ENCODE assay signal across 9 cellular contexts in genomic region chr5:135038829-135039525, GRCh38. TPM values are rescaled to one million over a fixed set of nuclear protein-coding genes. Genes with fewer than 3 reads are reported as not detected.
DNase-seq lines count a peak whose midpoint lies in the region; TF ChIP-seq lines count a peak whose summit lies in the region.
"Had no signal": no experiment of that assay in that cellular context is flagged by ENCODE, and none has a peak within 500 bp of the region (broad histone marks: within the 10 kb centered on the region; RNA-seq: fewer than 3 reads in every experiment).

No MANE protein-coding gene starts in this region.

- peaks cover 97% of the 10 kb centered on the region for H3K27me3 ChIP-seq in H7 (ENCODE audit: control insufficient read depth, insufficient read depth, low read length)
- H3K27me3 ChIP-seq in WERI-Rb-1 (ENCODE audit: insufficient read depth, low read depth, severe bottlenecking) = no peaks in the 10 kb centered on the region
- H3K27me3 ChIP-seq in iPS-15b (ENCODE audit: control insufficient read depth, insufficient read depth, low read length) = peaks cover 96% of the 10 kb centered on the region
- H3K27me3 ChIP-seq in skeletal muscle tissue (ENCODE audit: control insufficient read depth in 3 of 3, insufficient read depth in 3 of 3, low read length in 3 of 3) = peaks cover 56 to 75% (median 61%) of the 10 kb centered on the region in 3 donors
- peaks cover 17% of the 10 kb centered on the region for H3K27me3 ChIP-seq in HAP-1 (ENCODE audit: low read depth)

- H3K4me3 ChIP-seq in H7 (ENCODE audit: insufficient read depth, low read depth, low read length) = peak overlapping the region; percentile 26
- peak overlapping the region; percentile 43 for H3K4me3 ChIP-seq in WERI-Rb-1 (ENCODE audit: low read depth, low read length)
- H3K4me3 ChIP-seq in iPS-15b (ENCODE audit: low read depth, low read length) = peak overlapping the region; percentile 31
- peak overlapping the region in 2 of 3 donors; percentile 20 to 64 for H3K4me3 ChIP-seq in skeletal muscle tissue (ENCODE audit: low read length in 3 of 3)
- H3K4me3 ChIP-seq in HAP-1 = no peak overlapping the region

- H3K36me3 ChIP-seq in H7 (replicated peaks; ENCODE audit: control insufficient read depth, insufficient read depth, low read length) (no peaks in the 10 kb centered on the region), WERI-Rb-1 (no peaks in the 10 kb centered on the region), iPS-15b (ENCODE audit: control insufficient read depth, insufficient read depth, low read length) (no peaks in the 10 kb centered on the region), skeletal muscle tissue (ENCODE audit: control insufficient read depth in 3 of 3, insufficient read depth in 3 of 3, low read length in 3 of 3) (no peaks in the 10 kb centered on the region), HAP-1 (replicated peaks) (no peaks in the 10 kb centered on the region)

- H3K9ac ChIP-seq in iPS-15b (ENCODE audit: low read depth, low read length) (no peak overlapping the region), skeletal muscle tissue (ENCODE audit: low read depth in 1 of 3, low read length in 3 of 3) (peak overlapping the region in 2 of 3 donors; percentile 23 to 64)

- no peaks in the 10 kb centered on the region for H3K9me3 ChIP-seq in WERI-Rb-1 (ENCODE audit: severe bottlenecking)
- H3K9me3 ChIP-seq in iPS-15b (ENCODE audit: control insufficient read depth, insufficient read depth, low read length) = no peaks in the 10 kb centered on the region
- H3K9me3 ChIP-seq in skeletal muscle tissue (ENCODE audit: control insufficient read depth in 3 of 3, low read length in 3 of 3) = no peaks in the 10 kb centered on the region
- no peaks in the 10 kb centered on the region; the same call in 1 of the 2 replicates for H3K9me3 ChIP-seq in HAP-1

- DNase-seq in H7 = peak; percentile 77
- no peak for DNase-seq in WERI-Rb-1
- no peak for DNase-seq in amniotic stem cell (lab: John Stamatoyannopoulos, UW)
- no peak for DNase-seq in epidermal melanocyte (ENCODE audit: insufficient read length, low spot score)
- DNase-seq in HAP-1 (ENCODE audit: low spot score in 2 of 2) = no peak
- no peak for DNase-seq in hypothalamus (lab: John Stamatoyannopoulos, UW)
- DNase-seq: natural killer cell had no signal

- TF ChIP-seq CTCF in WERI-Rb-1 (IDR thresholded peaks at IDR 0.05; ENCODE audit: low read depth, low read length) = no peak

- no peak overlapping the region for H3K27ac ChIP-seq in WERI-Rb-1
- no peak overlapping the region for H3K27ac ChIP-seq in skeletal muscle tissue (ENCODE audit: low read depth, low read length)

- no peaks in the 10 kb centered on the region for H3K4me1 ChIP-seq in iPS-15b (ENCODE audit: control insufficient read depth, insufficient read depth, low read length)
- peaks cover 6 to 22% (median 14%) of the 10 kb centered on the region in 3 donors for H3K4me1 ChIP-seq in skeletal muscle tissue (ENCODE audit: control insufficient read depth in 3 of 3, insufficient read depth in 3 of 3, low read length in 3 of 3)
- H3K4me1 ChIP-seq in HAP-1 = peaks cover 7% of the 10 kb centered on the region

- in situ Hi-C loops in HAP-1 (cut with MboI; ENCODE audit: low sequenced_read_pairs) = loop anchor here (10.0 kb wide), 1 partner anchor 156 kb away; no protein-coding TSS in a partner anchor

RNA-seq across cellular contexts. Expression of gene PITX1, which starts 4.9 kb away (rescaled TPM):
- not detected in 2 replicates for total RNA-seq in H7 (2014; rRNA removed; shearing (Covaris generic))
- total RNA-seq in skeletal muscle tissue = 2.6 TPM
- total RNA-seq: natural killer cell had no signal
